ENCODE assay signal across 36 cellular contexts in the genomic region with DNA sequence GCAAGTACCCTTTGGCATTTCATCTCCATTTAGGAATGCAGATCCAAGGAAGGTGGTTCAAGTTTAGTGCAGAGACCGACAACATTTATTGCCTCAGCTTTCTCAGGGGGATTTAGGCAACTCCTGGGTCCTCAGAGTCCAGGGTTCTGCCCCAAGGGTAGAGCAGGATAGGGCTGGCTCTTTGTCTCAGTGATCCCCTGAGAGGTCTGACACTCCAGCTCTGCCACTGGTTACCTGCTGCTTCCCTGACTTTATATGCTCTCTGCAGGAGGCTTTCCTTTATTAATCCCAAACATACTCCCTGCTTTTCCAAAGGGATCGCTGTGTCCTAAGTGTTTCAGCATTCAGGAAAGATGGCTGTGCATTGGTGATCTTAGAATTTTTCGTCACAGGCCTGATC.
"Had no signal": no experiment of that assay in that cellular context is flagged by ENCODE, and none has a peak within 500 bp of the region (broad histone marks: within the 10 kb centered on the region; RNA-seq: fewer than 3 reads in every experiment).

No MANE protein-coding gene starts in this region.

- H3K36me3 Mint-ChIP-seq: activated CD4-positive, alpha-beta memory T cell treated with anti-CD3 and anti-CD28 coated beads for 36 hours; activated naive CD4-positive, alpha-beta T cell treated with anti-CD3 and anti-CD28 coated beads, Interleukin-2, amount 50 U/mL, for 24 hours; activated naive CD8-positive, alpha-beta T cell; activated naive CD8-positive, alpha-beta T cell treated with anti-CD3 and anti-CD28 coated beads, Interleukin-2, amount 10 ng/mL, durations not matched to agents 7 days and 5 days; brain had no signal

- H3K4me1 Mint-ChIP-seq: activated B cell treated with CpG ODN at 0.5 μM for 24 hours; activated CD4-positive, alpha-beta T cell treated with anti-CD3 and anti-CD28 coated beads, Interleukin-2, amount 10 ng/mL, durations not matched to agents 24 days and 14 days; activated naive CD4-positive, alpha-beta T cell treated with anti-CD3 and anti-CD28 coated beads, Interleukin-2, amount 50 U/mL, for 24 hours; activated naive CD8-positive, alpha-beta T cell treated with anti-CD3 and anti-CD28 coated beads, Interleukin-2, amount 10 ng/mL, durations not matched to agents 7 days and 5 days; activated naive CD8-positive, alpha-beta T cell treated with anti-CD3 and anti-CD28 coated beads, Interleukin-2, amount 50 U/mL, for 24 hours; activated T-helper 17 cell treated with anti-CD3 and anti-CD28 coated beads, Interleukin-2, amount 50 U/mL, for 72 hours; brain; central memory CD8-positive, alpha-beta T cell had no signal

- H3K4me1 ChIP-seq: ascending aorta had no signal

- H3K9me3 ChIP-seq: ascending aorta had no signal

- ATAC-seq: activated CD8-positive, alpha-beta T cell treated with anti-CD3 and anti-CD28 coated beads for 36 hours; activated naive CD8-positive, alpha-beta T cell treated with anti-CD3 and anti-CD28 coated beads, Interleukin-2, amount 50 U/mL, for 24 hours; activated T-cell treated with anti-CD3 and anti-CD28 coated beads, Interleukin-2, amount 50 U/mL, for 4 hours; activated T-cell treated with anti-CD3 and anti-CD28 coated beads, Interleukin-2, amount 50 U/mL, for 72 hours; activated T-helper 17 cell treated with anti-CD3 and anti-CD28 coated beads, Interleukin-2, amount 50 U/mL, for 72 hours had no signal

- H3K36me3 ChIP-seq: ascending aorta, cardiac muscle cell had no signal

- H3K27me3 Mint-ChIP-seq: activated B cell treated with CpG ODN at 0.5 μM for 24 hours; activated CD4-positive, alpha-beta T cell treated with anti-CD3 and anti-CD28 coated beads, Interleukin-2, amount 10 ng/mL, durations not matched to agents 24 days and 14 days; activated naive CD4-positive, alpha-beta T cell treated with anti-CD3 and anti-CD28 coated beads, Interleukin-2, amount 50 U/mL, for 24 hours; activated naive CD8-positive, alpha-beta T cell treated with anti-CD3 and anti-CD28 coated beads, Interleukin-2, amount 10 ng/mL, durations not matched to agents 7 days and 5 days; activated naive CD8-positive, alpha-beta T cell treated with anti-CD3 and anti-CD28 coated beads, Interleukin-2, amount 50 U/mL, for 24 hours; central memory CD8-positive, alpha-beta T cell had no signal

- DNase-seq: activated B cell treated with CpG ODN at 0.5 μM for 24 hours; activated CD4-positive, alpha-beta memory T cell treated with anti-CD3 and anti-CD28 coated beads for 36 hours; activated CD4-positive, alpha-beta T cell treated with anti-CD3 and anti-CD28 coated beads for 4 hours; activated CD4-positive, alpha-beta T cell treated with anti-CD3 and anti-CD28 coated beads, Interleukin-2, amount 10 ng/mL, durations not matched to agents 24 days and 14 days; activated CD4-positive, alpha-beta T cell treated with anti-CD3 and anti-CD28 coated beads, Interleukin-2, amount 50 U/mL, for 1 hour; activated CD4-positive, alpha-beta T cell treated with anti-CD3 and anti-CD28 coated beads, Interleukin-2, amount 50 U/mL, for 4 hours; activated CD4-positive, CD25-positive, alpha-beta regulatory T cell treated with anti-CD3 and anti-CD28 coated beads, Interleukin-2, amount 50 U/mL, for 72 hours; activated CD8-positive, alpha-beta memory T cell treated with anti-CD3 and anti-CD28 coated beads, Interleukin-2, amount 50 U/mL, for 4 hours; activated CD8-positive, alpha-beta T cell treated with anti-CD3 and anti-CD28 coated beads for 36 hours; activated effector memory CD4-positive, alpha-beta T cell treated with anti-CD3 and anti-CD28 coated beads, Interleukin-2, amount 50 U/mL, for 16 hours; activated gamma-delta T cell treated with Interleukin-2 at 50 U/mL for 16 hours; activated naive CD4-positive, alpha-beta T cell; activated naive CD4-positive, alpha-beta T cell treated with anti-CD3 and anti-CD28 coated beads for 36 hours; activated naive CD8-positive, alpha-beta T cell treated with anti-CD3 and anti-CD28 coated beads, Interleukin-2, amount 10 ng/mL, durations not matched to agents 7 days and 5 days; activated naive CD8-positive, alpha-beta T cell treated with anti-CD3 and anti-CD28 coated beads, Interleukin-2, amount 50 U/mL, for 24 hours; activated T-cell treated with anti-CD3 and anti-CD28 coated beads for 4 hours; activated T-cell treated with anti-CD3 and anti-CD28 coated beads, Interleukin-2, amount 50 U/mL, for 1 hour; activated T-cell treated with anti-CD3 and anti-CD28 coated beads, Interleukin-2, amount 50 U/mL, for 4 hours; activated T-cell treated with anti-CD3 and anti-CD28 coated beads, Interleukin-2, amount 50 U/mL, for 72 hours; amygdala; anterior cingulate cortex; caudate nucleus; cerebellar nuclear complex; T-helper 2 cell; T-helper 9 cell had no signal

- H3K9me3 Mint-ChIP-seq: activated B cell treated with CpG ODN at 0.5 μM for 24 hours; activated CD4-positive, alpha-beta memory T cell treated with anti-CD3 and anti-CD28 coated beads for 36 hours; activated CD4-positive, alpha-beta T cell treated with anti-CD3 and anti-CD28 coated beads, Interleukin-2, amount 10 ng/mL, durations not matched to agents 24 days and 14 days; activated CD8-positive, alpha-beta T cell treated with anti-CD3 and anti-CD28 coated beads for 36 hours; activated naive CD4-positive, alpha-beta T cell treated with anti-CD3 and anti-CD28 coated beads for 36 hours; activated naive CD8-positive, alpha-beta T cell treated with anti-CD3 and anti-CD28 coated beads, Interleukin-2, amount 10 ng/mL, durations not matched to agents 7 days and 5 days; activated naive CD8-positive, alpha-beta T cell treated with anti-CD3 and anti-CD28 coated beads, Interleukin-2, amount 50 U/mL, for 24 hours; activated T-cell treated with anti-CD3 and anti-CD28 coated beads, Interleukin-2, amount 50 U/mL, for 4 hours; activated T-cell treated with anti-CD3 and anti-CD28 coated beads, Interleukin-2, amount 50 U/mL, for 72 hours; activated T-helper 1 cell treated with anti-CD3 and anti-CD28 coated beads, Interleukin-12 subunit alpha, Interleukin-12 subunit beta, Interleukin-2, Interleukin-4 antibody, amounts not matched to agents 30 ng/mL and 10 ng/mL and 1 ng/mL, durations not matched to agents 14 hours and 24 hours and 36 hours; activated T-helper 17 cell treated with anti-CD3 and anti-CD28 coated beads, Interleukin-2, amount 50 U/mL, for 72 hours; brain; central memory CD8-positive, alpha-beta T cell; T-helper 1 cell treated with Interleukin-12 subunit alpha and Interleukin-12 subunit beta and Interleukin-4 antibody, amounts not matched to agents 30 μg/mL and 1 μg/mL, for 36 hours; T-helper 2 cell treated with Interferon-gamma antibody and Interleukin-4, amounts not matched to agents 5 μg/mL and 100 μg/mL, for 36 hours had no signal

- H3K27ac Mint-ChIP-seq: activated B cell treated with CpG ODN at 0.5 μM for 24 hours; activated CD4-positive, alpha-beta memory T cell treated with anti-CD3 and anti-CD28 coated beads for 36 hours; activated CD4-positive, alpha-beta T cell treated with anti-CD3 and anti-CD28 coated beads, Interleukin-2, amount 10 ng/mL, durations not matched to agents 24 days and 14 days; activated CD8-positive, alpha-beta T cell treated with anti-CD3 and anti-CD28 coated beads for 36 hours; activated naive CD4-positive, alpha-beta T cell treated with anti-CD3 and anti-CD28 coated beads for 36 hours; activated naive CD4-positive, alpha-beta T cell treated with anti-CD3 and anti-CD28 coated beads, Interleukin-2, amount 50 U/mL, for 24 hours; activated naive CD8-positive, alpha-beta T cell; activated naive CD8-positive, alpha-beta T cell treated with anti-CD3 and anti-CD28 coated beads, Interleukin-2, amount 10 ng/mL, durations not matched to agents 7 days and 5 days; activated naive CD8-positive, alpha-beta T cell treated with anti-CD3 and anti-CD28 coated beads, Interleukin-2, amount 50 U/mL, for 24 hours; activated T-cell treated with anti-CD3 and anti-CD28 coated beads, Interleukin-2, amount 50 U/mL, for 72 hours; activated T-helper 1 cell treated with anti-CD3 and anti-CD28 coated beads, Interleukin-12 subunit alpha, Interleukin-12 subunit beta, Interleukin-2, Interleukin-4 antibody, amounts not matched to agents 30 ng/mL and 10 ng/mL and 1 ng/mL, durations not matched to agents 14 hours and 24 hours and 36 hours; activated T-helper 17 cell treated with anti-CD3 and anti-CD28 coated beads, Interleukin-2, amount 50 U/mL, for 72 hours; brain; T-helper 1 cell treated with Interleukin-12 subunit alpha and Interleukin-12 subunit beta and Interleukin-4 antibody, amounts not matched to agents 30 μg/mL and 1 μg/mL, for 36 hours; T-helper 2 cell treated with Interferon-gamma antibody and Interleukin-4, amounts not matched to agents 5 μg/mL and 100 μg/mL, for 36 hours had no signal

- H3K4me3 Mint-ChIP-seq: activated B cell treated with CpG ODN at 0.5 μM for 24 hours; activated CD4-positive, alpha-beta memory T cell treated with anti-CD3 and anti-CD28 coated beads for 36 hours; activated CD4-positive, alpha-beta T cell treated with anti-CD3 and anti-CD28 coated beads, Interleukin-2, amount 10 ng/mL, durations not matched to agents 24 days and 14 days; activated CD8-positive, alpha-beta T cell treated with anti-CD3 and anti-CD28 coated beads for 36 hours; activated naive CD4-positive, alpha-beta T cell treated with anti-CD3 and anti-CD28 coated beads for 36 hours; activated naive CD4-positive, alpha-beta T cell treated with anti-CD3 and anti-CD28 coated beads, Interleukin-2, amount 50 U/mL, for 24 hours; activated naive CD8-positive, alpha-beta T cell; activated naive CD8-positive, alpha-beta T cell treated with anti-CD3 and anti-CD28 coated beads, Interleukin-2, amount 10 ng/mL, durations not matched to agents 7 days and 5 days; activated naive CD8-positive, alpha-beta T cell treated with anti-CD3 and anti-CD28 coated beads, Interleukin-2, amount 50 U/mL, for 24 hours; activated T-cell treated with anti-CD3 and anti-CD28 coated beads, Interleukin-2, amount 50 U/mL, for 4 hours; activated T-cell treated with anti-CD3 and anti-CD28 coated beads, Interleukin-2, amount 50 U/mL, for 72 hours; activated T-helper 1 cell treated with anti-CD3 and anti-CD28 coated beads, Interleukin-12 subunit alpha, Interleukin-12 subunit beta, Interleukin-2, Interleukin-4 antibody, amounts not matched to agents 30 ng/mL and 10 ng/mL and 1 ng/mL, durations not matched to agents 14 hours and 24 hours and 36 hours; activated T-helper 17 cell treated with anti-CD3 and anti-CD28 coated beads, Interleukin-2, amount 50 U/mL, for 72 hours; brain; central memory CD8-positive, alpha-beta T cell; T-helper 1 cell treated with Interleukin-12 subunit alpha and Interleukin-12 subunit beta and Interleukin-4 antibody, amounts not matched to agents 30 μg/mL and 1 μg/mL, for 36 hours; T-helper 2 cell treated with Interferon-gamma antibody and Interleukin-4, amounts not matched to agents 5 μg/mL and 100 μg/mL, for 36 hours had no signal

- H3K4me3 ChIP-seq: ascending aorta, cardiac muscle cell had no signal

- H3K27ac ChIP-seq: ascending aorta, cardiac muscle cell, VCaP had no signal
